10 cellular contexts compared by ENCODE assay signal in the genomic region with DNA sequence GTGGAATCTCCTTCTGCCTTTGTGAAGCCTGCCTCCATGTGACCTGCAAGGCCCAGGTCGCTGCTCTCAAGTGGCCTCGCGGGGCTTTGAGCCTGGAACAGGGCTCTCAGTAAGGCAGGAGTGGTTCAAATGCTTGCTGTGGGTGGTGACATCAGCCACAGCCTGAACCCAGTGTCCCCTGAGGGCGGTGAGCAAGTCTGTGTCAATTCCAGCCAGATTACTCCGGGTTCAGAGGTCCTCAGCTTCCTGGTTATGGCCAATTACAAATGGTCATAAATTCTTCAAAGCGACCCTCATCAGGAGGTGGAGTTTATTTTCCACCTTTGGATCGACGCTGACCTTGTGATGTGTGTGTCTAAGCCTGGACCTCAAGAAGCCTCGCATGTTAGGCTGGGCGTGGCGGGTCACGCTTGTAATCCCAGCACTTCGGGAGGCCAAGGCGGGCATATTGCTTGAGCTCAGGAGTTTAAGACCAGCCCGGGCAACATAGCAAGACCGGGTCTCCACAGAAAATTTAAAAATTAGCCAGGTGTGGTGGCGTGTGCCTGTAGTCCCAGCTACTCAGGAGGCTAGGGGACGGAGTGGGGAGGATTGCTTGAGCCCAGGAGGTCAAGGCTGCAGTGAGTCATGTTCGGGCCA. TPM values are rescaled to one million over a fixed set of nuclear protein-coding genes. Genes with fewer than 3 reads are reported as not detected.
A peak's percentile ranks its signal among the peaks of the same experiment; 100 is the strongest.
DNase-seq lines count a peak whose midpoint lies in the region; ATAC-seq and TF ChIP-seq lines count a peak whose summit lies in the region.
"Had no signal": no experiment of that assay in that cellular context is flagged by ENCODE, and none has a peak within 500 bp of the region (broad histone marks: within the 10 kb centered on the region; RNA-seq: fewer than 3 reads in every experiment).

No MANE protein-coding gene starts in this region.

- H4K8ac ChIP-seq in mesendoderm (ENCODE audit: low read depth, low read length) = no peak overlapping the region

- H3K27ac ChIP-seq in body of pancreas = no peak overlapping the region
- H3K27ac ChIP-seq in mesendoderm (ENCODE audit: low read depth, low read length) = no peak overlapping the region
- no peak overlapping the region for H3K27ac ChIP-seq in esophagus squamous epithelium
- H3K27ac ChIP-seq: upper lobe of left lung had no signal

- no peak overlapping the region for H3K4ac ChIP-seq in mesendoderm (ENCODE audit: low read depth, low read length)

- no peaks in the 10 kb centered on the region for H3K79me2 ChIP-seq in mesendoderm (ENCODE audit: control insufficient read depth, insufficient read depth, low read length)

- H2AK5ac ChIP-seq in mesendoderm (ENCODE audit: low read length) = no peak overlapping the region

- no peaks in the 10 kb centered on the region for H3K79me1 ChIP-seq in mesendoderm (ENCODE audit: low read length)

- H3K36me3 ChIP-seq in body of pancreas (replicated peaks in 1 of 2; ENCODE audit: insufficient read depth in 1 of 2, low read depth in 2 of 2) = no peaks in the 10 kb centered on the region
- H3K36me3 ChIP-seq in mesendoderm (ENCODE audit: control insufficient read depth, insufficient read depth, low read length) = no peaks in the 10 kb centered on the region
- H3K36me3 ChIP-seq in esophagus squamous epithelium = peaks cover 0 to 7% (median 0%) of the 10 kb centered on the region in 3 donors

- intact Hi-C loops in body of pancreas (cut with DNase I) (no loop called here), esophagus squamous epithelium (cut with DNase I) (no loop called here)

- WGBS in body of pancreas, 2 donors = 73 to 78% methylated on average over 15 to 19 of the region's 19 CpGs
- no CpG with 5 or more reads among the region's 19 CpGs for WGBS in mesendoderm (ENCODE audit: extremely low coverage, insufficient coverage, low lambda C conversion rate)
- WGBS in esophagus squamous epithelium, 2 donors = 67 to 73% methylated on average over 1 to 18 of the region's 19 CpGs

- ATAC-seq in body of pancreas = peak; percentile 31
- ATAC-seq in GM21367 (IDR thresholded peaks at IDR 0.05; ENCODE audit: unreplicated experiment) = no peak
- no peak for ATAC-seq in HG02642 (IDR thresholded peaks at IDR 0.05; ENCODE audit: poor library complexity, unreplicated experiment)

- TF ChIP-seq POLR2A in body of pancreas (IDR thresholded peaks at IDR 0.05) (no peak), esophagus squamous epithelium (IDR thresholded peaks at IDR 0.05) (no peak)

- DNase-seq in AG08395 (ENCODE audit: low spot score) (peak; percentile 22), HT-29 (ENCODE audit: low spot score) (peak; percentile 68), body of pancreas (no peak), mesendoderm (peak; percentile 59), esophagus squamous epithelium (lab: John Stamatoyannopoulos, UW) (no peak), cerebellum (ENCODE audit: low spot score) (no peak)
- DNase-seq: activated CD4-positive, alpha-beta T cell treated with anti-CD3 and anti-CD28 coated beads, Interleukin-2, amount 10 ng/mL, durations not matched to agents 7 days and 5 days; upper lobe of left lung had no signal

- H3K27me3 ChIP-seq in body of pancreas (no peaks in the 10 kb centered on the region), mesendoderm (ENCODE audit: insufficient read depth, low read length, poor library complexity) (no peaks in the 10 kb centered on the region), esophagus squamous epithelium (no peaks in the 10 kb centered on the region)
- H3K27me3 ChIP-seq: upper lobe of left lung had no signal

- no peak overlapping the region for H4K5ac ChIP-seq in mesendoderm (ENCODE audit: low read length)

- TF ChIP-seq CTCF in body of pancreas (IDR thresholded peaks at IDR 0.05) (no peak), esophagus squamous epithelium (IDR thresholded peaks at IDR 0.05) (no peak)

- H2BK15ac ChIP-seq in mesendoderm (replicated peaks; ENCODE audit: low read depth) = no peak overlapping the region

- no peak overlapping the region for H3K56ac ChIP-seq in mesendoderm (ENCODE audit: low read length)

- no peaks in the 10 kb centered on the region for H3K9me3 ChIP-seq in body of pancreas
- H3K9me3 ChIP-seq in esophagus squamous epithelium = no peaks in the 10 kb centered on the region
- H3K9me3 ChIP-seq: upper lobe of left lung had no signal

- H3K4me3 ChIP-seq in body of pancreas (no peak overlapping the region), mesendoderm (ENCODE audit: low read length) (no peak overlapping the region), esophagus squamous epithelium (no peak overlapping the region)
- H3K4me3 ChIP-seq: upper lobe of left lung had no signal

- no peak overlapping the region for H3K4me2 ChIP-seq in mesendoderm (ENCODE audit: low read length)

- H2BK120ac ChIP-seq in mesendoderm (ENCODE audit: low read depth, low read length) = no peak overlapping the region

- H2BK5ac ChIP-seq in mesendoderm (ENCODE audit: low read length) = no peak overlapping the region

- H3K9ac ChIP-seq in mesendoderm (ENCODE audit: low read length) = no peak overlapping the region

- H3K18ac ChIP-seq in mesendoderm (ENCODE audit: low read length) = no peak overlapping the region

- no peak overlapping the region for H3K23ac ChIP-seq in mesendoderm (ENCODE audit: low read length)

- H3K4me1 ChIP-seq in body of pancreas = no peaks in the 10 kb centered on the region
- H3K4me1 ChIP-seq in mesendoderm (ENCODE audit: control insufficient read depth, low read depth, low read length) = no peaks in the 10 kb centered on the region
- peaks cover 0 to 11% (median 0%) of the 10 kb centered on the region in 3 donors for H3K4me1 ChIP-seq in esophagus squamous epithelium

RNA-seq across cellular contexts. Expression of gene LGALS3BP, which starts 17.3 kb away (rescaled TPM):
- 1,319 and 1,392 TPM in 2 replicates for total RNA-seq in HT-29 (2014; rRNA removed; shearing (Covaris generic))
- total RNA-seq in body of pancreas (100 to 1,000 TPM; 123 to 213 TPM), esophagus squamous epithelium (100 to 1,000 TPM; 172 to 414 (median 262) TPM), cerebellum (44.1 TPM)
- 15.3 TPM for polyA plus RNA-seq in mesendoderm (2013, experiment 1 of 2)
- 15.6 TPM for polyA plus RNA-seq in mesendoderm (2013, experiment 2 of 2)

RNA-seq across cellular contexts. Expression of gene TIMP2, which starts 37.3 kb away (rescaled TPM):
- 10.5 and 12.6 TPM in 2 replicates for total RNA-seq in HT-29 (2014; rRNA removed; shearing (Covaris generic))
- total RNA-seq in body of pancreas (10 to 100 TPM; 50.1 to 53.7 TPM), esophagus squamous epithelium (100 to 1,000 TPM in 1 of 4 donors, 10 to 100 TPM in 2, 1 to 10 TPM in 1; 6.1 to 154 (median 28.2) TPM), cerebellum (36.2 TPM)
- polyA plus RNA-seq in mesendoderm (2013, experiment 1 of 2) = 25.3 TPM
- polyA plus RNA-seq in mesendoderm (2013, experiment 2 of 2) = 24.9 TPM

RNA-seq across cellular contexts. Expression of gene CANT1, which starts 47.1 kb away (rescaled TPM):
- total RNA-seq in HT-29 (2014; rRNA removed; shearing (Covaris generic)) = 89.2 and 96.4 TPM in 2 replicates
- total RNA-seq in body of pancreas (10 to 100 TPM; 12.5 to 17.5 TPM), esophagus squamous epithelium (10 to 100 TPM; 36.2 to 58.8 (median 38.3) TPM), cerebellum (17.7 TPM)
- 21.0 TPM for polyA plus RNA-seq in mesendoderm (2013, experiment 1 of 2)
- polyA plus RNA-seq in mesendoderm (2013, experiment 2 of 2) = 20.4 TPM

RNA-seq across cellular contexts. Expression of gene CEP295NL, which starts 59.5 kb away (rescaled TPM):
- 0.05 and 2.1 TPM in 2 replicates for total RNA-seq in HT-29 (2014; rRNA removed; shearing (Covaris generic))
- 1 to 10 TPM; 1.3 to 3.1 TPM for total RNA-seq in body of pancreas
- 0.06 TPM for polyA plus RNA-seq in mesendoderm (2013, experiment 1 of 2)
- polyA plus RNA-seq in mesendoderm (2013, experiment 2 of 2) = 0.03 TPM
- total RNA-seq in esophagus squamous epithelium = 1 to 10 TPM in 2 of 4 donors, under 1 TPM in 2; 0.42 to 6.9 (median 1.1) TPM
- total RNA-seq in cerebellum = 2.4 TPM

Comparison
In these comparisons a context has a peak if more than half of its experiments do, and no peak if none do; other contexts are left out.
1. DNase-seq: peak in AG08395 (single experiment), HT-29 (single experiment) and mesendoderm (single experiment); none in body of pancreas (0 of 4), esophagus squamous epithelium (single experiment) and cerebellum (single experiment).